Comparison of ENCODE assay signal across 8 cellular contexts in the genomic region with DNA sequence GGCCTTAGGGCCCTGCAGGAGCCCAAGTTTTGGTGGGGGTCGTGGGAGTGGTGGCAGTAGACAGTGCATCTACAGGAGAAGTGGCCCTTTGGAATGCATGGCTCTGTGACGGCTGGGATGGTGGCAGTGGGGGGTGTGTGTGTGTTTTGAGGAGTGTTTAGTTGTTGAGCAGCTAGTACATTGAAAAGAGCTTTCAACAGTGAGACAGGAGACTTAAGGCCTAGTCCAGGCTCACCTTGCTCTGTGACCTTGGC. TPM values are rescaled to one million over a fixed set of nuclear protein-coding genes. Genes with fewer than 3 reads are reported as not detected.
A peak's percentile ranks its signal among the peaks of the same experiment; 100 is the strongest.
DNase-seq lines count a peak whose midpoint lies in the region; ATAC-seq and TF ChIP-seq lines count a peak whose summit lies in the region.

No MANE protein-coding gene starts in this region.

- H3K27ac ChIP-seq in C4-2B (peak overlapping the region; percentile 87), dorsolateral prefrontal cortex (peak overlapping the region in 57 of 59 donors; percentile 45 to 99 (median 96))

- DNase-seq in LNCaP clone FGC (ENCODE audit: low read depth) (no peak), dorsolateral prefrontal cortex (no peak), cerebellum (ENCODE audit: low spot score) (no peak)

- peaks cover 58% of the 10 kb centered on the region for H3K4me1 Mint-ChIP-seq in nephron

- TF ChIP-seq CTCF in C4-2B (conservative IDR thresholded peaks at IDR 0.05) (no peak), LNCaP clone FGC (IDR thresholded peaks at IDR 0.05; ENCODE audit: control insufficient read depth, extremely low read depth, insufficient read depth) (no peak), dorsolateral prefrontal cortex (IDR thresholded peaks at IDR 0.05 in 54 of 56, conservative IDR thresholded peaks at IDR 0.05 in 2 of 56; ENCODE audit: low read depth in 1 of 56, partially characterized antibody in 56 of 56) (no peak), nephron (IDR thresholded peaks at IDR 0.05; ENCODE audit: unreplicated experiment in 3 of 3) (no peak)

- peak overlapping the region; percentile 91 to 99 (median 96) for H3K27ac Mint-ChIP-seq in nephron

- peak overlapping the region; percentile 93 to 97 (median 94) for H3K4me3 Mint-ChIP-seq in nephron

- no peaks in the 10 kb centered on the region for H3K27me3 ChIP-seq in dorsolateral prefrontal cortex

- no peak for ATAC-seq in GM21390 (IDR thresholded peaks at IDR 0.05; ENCODE audit: unreplicated experiment)
- ATAC-seq in HG03159 (IDR thresholded peaks at IDR 0.05; ENCODE audit: unreplicated experiment), result no peak
- no peak for ATAC-seq in HG02623 (IDR thresholded peaks at IDR 0.05; ENCODE audit: unreplicated experiment)

- no peaks in the 10 kb centered on the region for H3K9me3 Mint-ChIP-seq in nephron

- intact Hi-C loops in dorsolateral prefrontal cortex (cut with DNase I), result loop anchor here in 1 of 2 donors (5.0 to 10.0 kb wide), 4 partner anchors 39 to 781 kb away; partner anchors contain the start of genes ATP6V0E2 and REPIN1

- peaks cover 15% of the 10 kb centered on the region for H3K36me3 Mint-ChIP-seq in nephron (ENCODE audit: low read depth)

- peak overlapping the region; percentile 62 for H3K4me3 ChIP-seq in LNCaP clone FGC (ENCODE audit: low read depth, low read length)
- H3K4me3 ChIP-seq in dorsolateral prefrontal cortex, result peak overlapping the region in 57 of 59 donors; percentile 62 to 91 (median 82)

- no peaks in the 10 kb centered on the region for H3K27me3 Mint-ChIP-seq in nephron (ENCODE audit: low read depth)

RNA-seq across cellular contexts. Expression of gene ZNF775, which starts 27.1 kb away (rescaled TPM):
- 10 to 100 TPM in 91 of 120 experiments, 1 to 10 TPM in 29; 6.0 to 19.8 (median 12.1) TPM for total RNA-seq in dorsolateral prefrontal cortex
- total RNA-seq in cerebellum, result 8.2 TPM

RNA-seq across cellular contexts. Expression of gene REPIN1, which starts 37.6 kb away (rescaled TPM):
- total RNA-seq in dorsolateral prefrontal cortex, result 100 to 1,000 TPM in 95 of 120 experiments, 10 to 100 TPM in 25; 82.2 to 205 (median 110) TPM
- total RNA-seq in cerebellum, result 41.2 TPM

RNA-seq across cellular contexts. Expression of gene GIMAP8, which starts 44.2 kb away (rescaled TPM):
- total RNA-seq in dorsolateral prefrontal cortex (10 to 100 TPM in 1 of 120 experiments, 1 to 10 TPM in 119; 1.6 to 10.3 (median 3.5) TPM), cerebellum (2.5 TPM)
